In genomic region chr5:150801117-150801927, GRCh38 we compare ENCODE assay signal across 8 cellular contexts. TPM values are rescaled to one million over a fixed set of nuclear protein-coding genes. Genes with fewer than 3 reads are reported as not detected.
DNase-seq lines count a peak whose midpoint lies in the region; ATAC-seq and TF ChIP-seq lines count a peak whose summit lies in the region.

No MANE protein-coding gene starts in this region.

- CTCF ChIA-PET in activated CD4-positive, alpha-beta T cell treated with anti-CD3 and anti-CD28 coated beads, Interleukin-2, amount 10 ng/mL, durations not matched to agents 7 days and 5 days (lab: Charles Lee) = interaction anchor here (0.7 to 1.2 kb wide), 4 partner anchors 9 to 46 kb away, joined by 3 to 6 read pairs (median 4); partner anchors contain the start of gene IRGM

- peak overlapping the region; percentile 14 for H3K9ac ChIP-seq in endocrine pancreas (ENCODE audit: control insufficient read depth, insufficient read depth, low read length)
- H3K9ac ChIP-seq in mesenchymal stem cell (ENCODE audit: low read length) = peak overlapping the region; percentile 65

- ATAC-seq in HG03432 (IDR thresholded peaks at IDR 0.05; ENCODE audit: unreplicated experiment) (peak; percentile 70), upper lobe of right lung (peak; percentile 94)

- no peak overlapping the region for H2BK5ac ChIP-seq in mesenchymal stem cell (ENCODE audit: low read depth, low read length, poor library complexity, severe bottlenecking)

- peak; percentile 36 for DNase-seq in activated CD4-positive, alpha-beta T cell treated with anti-CD3 and anti-CD28 coated beads, Interleukin-2, amount 10 ng/mL, durations not matched to agents 7 days and 5 days
- no peak for DNase-seq in activated CD4-positive, alpha-beta T cell treated with anti-CD3 and anti-CD28 coated beads, Interleukin-2, amount 50 U/mL, for 48 hours
- DNase-seq in RPMI8226 = peak; percentile 44
- DNase-seq in mesenchymal stem cell = peak; percentile 84
- DNase-seq in upper lobe of right lung = no peak
- no peak for DNase-seq in NK-92 (lab: John Stamatoyannopoulos, UW; ENCODE audit: unreplicated experiment)

- H3K14ac ChIP-seq in mesenchymal stem cell (ENCODE audit: low read length in 2 of 2) = no peak overlapping the region

- H2AK5ac ChIP-seq in mesenchymal stem cell (ENCODE audit: low read length, severe bottlenecking) = no peak overlapping the region

- peak overlapping the region; percentile 54 for H2AFZ ChIP-seq in mesenchymal stem cell (ENCODE audit: low read depth, low read length)

- H3K4me2 ChIP-seq in mesenchymal stem cell (ENCODE audit: low read length, poor library complexity, severe bottlenecking) = peak overlapping the region; percentile 83

- peaks cover 11% of the 10 kb centered on the region for H3K4me1 Mint-ChIP-seq in activated CD4-positive, alpha-beta T cell treated with anti-CD3 and anti-CD28 coated beads, Interleukin-2, amount 10 ng/mL, durations not matched to agents 7 days and 5 days

- H3K27ac Mint-ChIP-seq in activated CD4-positive, alpha-beta T cell treated with anti-CD3 and anti-CD28 coated beads, Interleukin-2, amount 10 ng/mL, durations not matched to agents 7 days and 5 days = no peak overlapping the region

- no peak overlapping the region for H2BK15ac ChIP-seq in mesenchymal stem cell (ENCODE audit: low read depth, poor library complexity, severe bottlenecking)

- H3K27me3 ChIP-seq in endocrine pancreas (ENCODE audit: control insufficient read depth, insufficient read depth, low read length) (no peaks in the 10 kb centered on the region), mesenchymal stem cell (ENCODE audit: control insufficient read depth in 1 of 2, insufficient read depth in 1 of 2, low read length in 2 of 2) (no peaks in the 10 kb centered on the region), upper lobe of right lung (no peaks in the 10 kb centered on the region)

- peaks cover 3% of the 10 kb centered on the region for H3K79me1 ChIP-seq in mesenchymal stem cell (replicated peaks; ENCODE audit: low read length, poor library complexity, severe bottlenecking)

- H3K9me3 Mint-ChIP-seq in activated CD4-positive, alpha-beta T cell treated with anti-CD3 and anti-CD28 coated beads, Interleukin-2, amount 10 ng/mL, durations not matched to agents 7 days and 5 days = no peaks in the 10 kb centered on the region

- intact Hi-C loops in upper lobe of right lung (cut with DNase I) = no loop called here

- no peak overlapping the region for H3K4ac ChIP-seq in mesenchymal stem cell (ENCODE audit: low read depth in 1 of 2, low read length in 2 of 2)

- peak; percentile 52 for TF ChIP-seq CTCF in upper lobe of right lung (IDR thresholded peaks at IDR 0.05)

- no peak overlapping the region for H3K23ac ChIP-seq in mesenchymal stem cell (ENCODE audit: low read length in 2 of 2)

- H3K36me3 ChIP-seq in endocrine pancreas (ENCODE audit: control insufficient read depth, insufficient read depth, low read length) (no peaks in the 10 kb centered on the region), mesenchymal stem cell (ENCODE audit: control insufficient read depth in 1 of 2, insufficient read depth in 2 of 2, low read depth in 1 of 2, low read length in 2 of 2) (peaks cover 3 to 66% of the 10 kb centered on the region in 2 experiments), upper lobe of right lung (peaks cover 13% of the 10 kb centered on the region)

- POLR2A ChIA-PET in activated CD4-positive, alpha-beta T cell treated with anti-CD3 and anti-CD28 coated beads, Interleukin-2, amount 10 ng/mL, durations not matched to agents 7 days and 5 days (lab: Charles Lee) = interaction anchor here (0.8 kb wide), 1 partner anchor 18 kb away, joined by 3 read pairs; no protein-coding TSS in a partner anchor

- H3K18ac ChIP-seq in mesenchymal stem cell (ENCODE audit: low read depth in 1 of 2, low read length in 2 of 2) = peak overlapping the region in 1 of 2 experiments; percentile 40

- H3K27me3 Mint-ChIP-seq in activated CD4-positive, alpha-beta T cell treated with anti-CD3 and anti-CD28 coated beads, Interleukin-2, amount 10 ng/mL, durations not matched to agents 7 days and 5 days = peaks cover 2% of the 10 kb centered on the region

- no peak overlapping the region for H3K27ac ChIP-seq in mesenchymal stem cell (ENCODE audit: low read length, poor library complexity, severe bottlenecking)
- peak overlapping the region; percentile 43 for H3K27ac ChIP-seq in upper lobe of right lung

- WGBS in mesenchymal stem cell = 11% methylated on average over 13 of the region's 15 CpGs

- H3K4me1 ChIP-seq in endocrine pancreas (ENCODE audit: control insufficient read depth, insufficient read depth, low read length) (no peaks in the 10 kb centered on the region), mesenchymal stem cell (ENCODE audit: control insufficient read depth, insufficient read depth, low read depth, low read length) (no peaks in the 10 kb centered on the region), upper lobe of right lung (peaks cover 5% of the 10 kb centered on the region)

- H3K9me3 ChIP-seq in endocrine pancreas (ENCODE audit: control insufficient read depth, low read length) = no peaks in the 10 kb centered on the region
- peaks cover 7% of the 10 kb centered on the region for H3K9me3 ChIP-seq in mesenchymal stem cell (ENCODE audit: control insufficient read depth, low read length)
- no peaks in the 10 kb centered on the region for H3K9me3 ChIP-seq in upper lobe of right lung

- H3K36me3 Mint-ChIP-seq in activated CD4-positive, alpha-beta T cell treated with anti-CD3 and anti-CD28 coated beads, Interleukin-2, amount 10 ng/mL, durations not matched to agents 7 days and 5 days (ENCODE audit: low read depth) = peaks cover 8% of the 10 kb centered on the region

- H3K4me3 ChIP-seq in endocrine pancreas (ENCODE audit: control insufficient read depth, insufficient read depth, low read length) = no peak overlapping the region
- peak overlapping the region; percentile 34 to 36 for H3K4me3 ChIP-seq in mesenchymal stem cell (ENCODE audit: insufficient read depth in 1 of 2, low read depth in 1 of 2, low read length in 2 of 2)
- H3K4me3 ChIP-seq in upper lobe of right lung = peak overlapping the region; percentile 49

- no peak overlapping the region for H3K4me3 Mint-ChIP-seq in activated CD4-positive, alpha-beta T cell treated with anti-CD3 and anti-CD28 coated beads, Interleukin-2, amount 10 ng/mL, durations not matched to agents 7 days and 5 days

- H4K91ac ChIP-seq in mesenchymal stem cell (ENCODE audit: low read length) = no peak overlapping the region

- H2BK12ac ChIP-seq in mesenchymal stem cell (ENCODE audit: low read length in 2 of 2) = no peak overlapping the region

- H4K8ac ChIP-seq in mesenchymal stem cell (ENCODE audit: low read length) = peak overlapping the region; percentile 67

- H2BK120ac ChIP-seq in mesenchymal stem cell (ENCODE audit: low read depth, low read length) = no peak overlapping the region

RNA-seq across cellular contexts. Expression of gene SMIM3, which starts 22.8 kb away (rescaled TPM):
- total RNA-seq in activated CD4-positive, alpha-beta T cell treated with anti-CD3 and anti-CD28 coated beads, Interleukin-2, amount 10 ng/mL, durations not matched to agents 7 days and 5 days = 1 to 10 TPM; 8.4 to 8.9 TPM
- polyA plus RNA-seq in mesenchymal stem cell (2013, experiment 1 of 2) = 106 TPM
- polyA plus RNA-seq in mesenchymal stem cell (2013, experiment 2 of 2) = 108 TPM
- 28.3 TPM for total RNA-seq in upper lobe of right lung

RNA-seq across cellular contexts. Expression of gene DCTN4, which starts 42.5 kb away (rescaled TPM):
- 10 to 100 TPM; 38.7 to 45.6 TPM for total RNA-seq in activated CD4-positive, alpha-beta T cell treated with anti-CD3 and anti-CD28 coated beads, Interleukin-2, amount 10 ng/mL, durations not matched to agents 7 days and 5 days
- 29.3 TPM for polyA plus RNA-seq in mesenchymal stem cell (2013, experiment 1 of 2)
- 29.6 TPM for polyA plus RNA-seq in mesenchymal stem cell (2013, experiment 2 of 2)
- total RNA-seq in upper lobe of right lung = 68.5 TPM

RNA-seq across cellular contexts. Expression of gene IRGM, which starts 45.0 kb away (rescaled TPM):
- total RNA-seq in activated CD4-positive, alpha-beta T cell treated with anti-CD3 and anti-CD28 coated beads, Interleukin-2, amount 10 ng/mL, durations not matched to agents 7 days and 5 days = 1 to 10 TPM; 1.7 to 2.2 TPM
- polyA plus RNA-seq in mesenchymal stem cell (2013, experiment 1 of 2) = 0.30 TPM
- polyA plus RNA-seq in mesenchymal stem cell (2013, experiment 2 of 2) = not detected
- total RNA-seq in upper lobe of right lung = not detected

Comparison
In these comparisons a context has a peak if more than half of its experiments do, and no peak if none do; other contexts are left out.
1. DNase-seq: peak in activated CD4-positive, alpha-beta T cell treated with anti-CD3 and anti-CD28 coated beads, Interleukin-2, amount 10 ng/mL, durations not matched to agents 7 days and 5 days (single experiment), RPMI8226 (single experiment) and mesenchymal stem cell (single experiment); none in activated CD4-positive, alpha-beta T cell treated with anti-CD3 and anti-CD28 coated beads, Interleukin-2, amount 50 U/mL, for 48 hours (0 of 2), upper lobe of right lung (single experiment) and NK-92 (single experiment).